Comparison of ENCODE assay signal across 8 cellular contexts in genomic region chr15:74725845-74726773, GRCh38. TPM values are rescaled to one million over a fixed set of nuclear protein-coding genes. Genes with fewer than 3 reads are reported as not detected.
DNase-seq lines count a peak whose midpoint lies in the region; ATAC-seq and TF ChIP-seq lines count a peak whose summit lies in the region.

No MANE protein-coding gene starts in this region.

- peaks cover 18% of the 10 kb centered on the region for H3K27me3 Mint-ChIP-seq in activated T-cell treated with anti-CD3 and anti-CD28 coated beads, Interleukin-2, amount 50 U/mL, for 24 hours

- peak overlapping the region; percentile 72 for H3K4me3 Mint-ChIP-seq in activated T-cell treated with anti-CD3 and anti-CD28 coated beads, Interleukin-2, amount 50 U/mL, for 24 hours

- H3K27ac ChIP-seq in vagina, result peak overlapping the region; percentile 27

- DNase-seq in NCI-H748 (lab: John Stamatoyannopoulos, UW; ENCODE audit: unreplicated experiment) (peak; percentile 36), NCI-H748 treated with DMSO at 0.1 percent for 48 hours (lab: John Stamatoyannopoulos, UW) (no peak), NCI-H69 (lab: John Stamatoyannopoulos, UW) (peak; percentile 18), fibroblast of pulmonary artery (ENCODE audit: low read depth) (peak; percentile 8), omental fat pad (ENCODE audit: low spot score) (no peak), vagina (ENCODE audit: extremely low spot score in 2 of 2) (no peak)
- peak; percentile 83 for DNase-seq in activated T-cell treated with anti-CD3 and anti-CD28 coated beads, Interleukin-2, amount 50 U/mL, for 24 hours

- no peaks in the 10 kb centered on the region for H3K36me3 ChIP-seq in vagina

- ATAC-seq in omental fat pad (ENCODE audit: low FRiP score) (peak; percentile 48), HG02642 (IDR thresholded peaks at IDR 0.05; ENCODE audit: poor library complexity, unreplicated experiment) (no peak)

- peak overlapping the region; percentile 74 for H3K27ac Mint-ChIP-seq in activated T-cell treated with anti-CD3 and anti-CD28 coated beads, Interleukin-2, amount 50 U/mL, for 24 hours

- no peak for TF ChIP-seq CTCF in fibroblast of pulmonary artery (IDR thresholded peaks at IDR 0.05; ENCODE audit: low read length, missing control alignments)
- no peak for TF ChIP-seq CTCF in omental fat pad (IDR thresholded peaks at IDR 0.05)
- no peak for TF ChIP-seq CTCF in vagina (IDR thresholded peaks at IDR 0.05)

- H3K4me3 ChIP-seq in fibroblast of pulmonary artery (replicated peaks; ENCODE audit: low read depth, low read length) (peak overlapping the region; percentile 54), vagina (peak overlapping the region; percentile 51 to 64)

- H3K4me1 Mint-ChIP-seq in activated T-cell treated with anti-CD3 and anti-CD28 coated beads, Interleukin-2, amount 50 U/mL, for 24 hours (ENCODE audit: low read depth), result peaks cover 12% of the 10 kb centered on the region

- no peaks in the 10 kb centered on the region for H3K36me3 Mint-ChIP-seq in activated T-cell treated with anti-CD3 and anti-CD28 coated beads, Interleukin-2, amount 50 U/mL, for 24 hours (ENCODE audit: low read depth)

- H3K9me3 Mint-ChIP-seq in activated T-cell treated with anti-CD3 and anti-CD28 coated beads, Interleukin-2, amount 50 U/mL, for 24 hours, result no peaks in the 10 kb centered on the region

- H3K4me1 ChIP-seq in vagina, result peaks cover 18% of the 10 kb centered on the region

- no peaks in the 10 kb centered on the region for H3K27me3 ChIP-seq in vagina

- no peak for TF ChIP-seq POLR2A in vagina (IDR thresholded peaks at IDR 0.05)

- intact Hi-C loops in vagina (cut with DNase I), result no loop called here

- no peaks in the 10 kb centered on the region for H3K9me3 ChIP-seq in vagina

RNA-seq across cellular contexts. Expression of gene CYP1A1, which starts 0.8 kb away (rescaled TPM):
- 1 to 10 TPM in 3 of 4 donors, not detected in 1; 1.9 to 8.3 (median 3.6) TPM for total RNA-seq in omental fat pad
- total RNA-seq in vagina, result 1.5 TPM

RNA-seq across cellular contexts. Expression of gene CYP1A2, which starts 22.5 kb away (rescaled TPM):
- total RNA-seq in omental fat pad (under 1 TPM in 1 of 4 donors, not detected in 3; 0.37 TPM), vagina (not detected)

RNA-seq across cellular contexts. Expression of gene EDC3, which starts 30.3 kb away (rescaled TPM):
- total RNA-seq in omental fat pad (10 to 100 TPM; 12.7 to 22.7 (median 15.2) TPM), vagina (23.8 TPM)

RNA-seq across cellular contexts. Expression of gene CSK, which starts 55.8 kb away (rescaled TPM):
- total RNA-seq in omental fat pad (10 to 100 TPM; 11.6 to 43.2 (median 28.2) TPM), vagina (26.3 TPM)

Comparison
In these comparisons a context has a peak if more than half of its experiments do, and no peak if none do; other contexts are left out.
1. DNase-seq: peak in NCI-H748 (single experiment), NCI-H69 (single experiment), activated T-cell treated with anti-CD3 and anti-CD28 coated beads, Interleukin-2, amount 50 U/mL, for 24 hours (single experiment) and fibroblast of pulmonary artery (single experiment); none in NCI-H748 treated with DMSO at 0.1 percent for 48 hours (single experiment), omental fat pad (single experiment) and vagina (0 of 2).